In genomic region chr1:172450524-172450885, GRCh38 we compare ENCODE assay signal across 10 cellular contexts. TPM values are rescaled to one million over a fixed set of nuclear protein-coding genes. Genes with fewer than 3 reads are reported as not detected.
A peak's percentile ranks its signal among the peaks of the same experiment; 100 is the strongest.
DNase-seq lines count a peak whose midpoint lies in the region; ATAC-seq, FAIRE-seq and TF ChIP-seq lines count a peak whose summit lies in the region.
"Had no signal": no experiment of that assay in that cellular context is flagged by ENCODE, and none has a peak within 500 bp of the region (broad histone marks: within the 10 kb centered on the region; RNA-seq: fewer than 3 reads in every experiment).

No MANE protein-coding gene starts in this region.

- no peak overlapping the region for H3K18ac ChIP-seq in H1 (ENCODE audit: extremely low read depth, low read length)

- H3K14ac ChIP-seq in H1 (ENCODE audit: insufficient read length): no peak overlapping the region

- FAIRE-seq in H1 (lab: Jason Lieb, UNC) (no peak), H54 (lab: Jason Lieb, UNC) (no peak)

- no peaks in the 10 kb centered on the region for H3K79me1 ChIP-seq in H1 (ENCODE audit: low read depth, low read length)

- no peak for TF ChIP-seq RAD21 in H1 (IDR thresholded peaks at IDR 0.05 in 1 of 2, conservative IDR thresholded peaks at IDR 0.05 in 1 of 2; ENCODE audit: low read depth in 2 of 2, low read length in 2 of 2)

- CTCF ChIA-PET in H1 (lab: Charles Lee; ENCODE audit: partially characterized antibody): interaction anchor here (0.7 to 5.2 kb wide), 23 partner anchors 8 to 439 kb away, joined by 3 to 39 read pairs (median 3); no protein-coding TSS in a partner anchor

- TF ChIP-seq CTCF in H1 (IDR thresholded peaks at IDR 0.05; ENCODE audit: control extremely low read depth in 1 of 3, insufficient read depth in 1 of 3, low read depth in 1 of 3, low read length in 3 of 3) (no peak), parathyroid adenoma (IDR thresholded peaks at IDR 0.05) (no peak)

- H2AK5ac ChIP-seq in H1 (ENCODE audit: low read depth, low read length): no peak overlapping the region

- H3K56ac ChIP-seq in H1 (replicated peaks; ENCODE audit: insufficient read length, low read depth, low read length): no peak overlapping the region

- H4K5ac ChIP-seq in H1 (ENCODE audit: insufficient read length, low read depth, low read length): no peak overlapping the region

- H3K79me2 ChIP-seq in H1 (ENCODE audit: control insufficient read depth in 1 of 2, insufficient read depth in 2 of 2, low read length in 2 of 2): no peaks in the 10 kb centered on the region
- H3K79me2 ChIP-seq in parathyroid adenoma: no peaks in the 10 kb centered on the region

- H3K9ac ChIP-seq in H1 (replicated peaks in 1 of 4; ENCODE audit: extremely low read depth in 1 of 4, low read depth in 3 of 4, low read length in 3 of 4): no peak overlapping the region
- no peak overlapping the region for H3K9ac ChIP-seq in parathyroid adenoma

- H3K23me2 ChIP-seq in H1 (ENCODE audit: low read depth, low read length): no peaks in the 10 kb centered on the region

- peak overlapping the region; percentile 100 for H2AFZ ChIP-seq in H1 (ENCODE audit: low read length)
- peak overlapping the region; percentile 87 for H2AFZ ChIP-seq in parathyroid adenoma

- H3K27me3 ChIP-seq in H1 (replicated peaks in 1 of 4; ENCODE audit: control insufficient read depth in 3 of 4, extremely low read depth in 1 of 4, insufficient read depth in 3 of 4, low read length in 3 of 4) (peaks cover 0 to 2% (median 0%) of the 10 kb centered on the region in 4 experiments; a peak in 1 of 7 replicates), parathyroid adenoma (ENCODE audit: control insufficient read depth, insufficient read depth, low read length) (no peaks in the 10 kb centered on the region)
- H3K27me3 ChIP-seq: MG63 had no signal

- no peak for TF ChIP-seq POLR2A in H1 (IDR thresholded peaks at IDR 0.05; ENCODE audit: control extremely low read depth in 1 of 2, low read depth in 2 of 2, low read length in 2 of 2)
- TF ChIP-seq POLR2A in H54 (IDR thresholded peaks at IDR 0.05; ENCODE audit: low read depth, low read length): no peak

- H3K27ac ChIP-seq in H1 (ENCODE audit: low read depth, low read length) (no peak overlapping the region), parathyroid adenoma (peak overlapping the region; percentile 62)
- H3K27ac ChIP-seq: RWPE1 had no signal

- H3K4me2 ChIP-seq in H1 (ENCODE audit: insufficient read depth in 1 of 2, low read depth in 2 of 2, low read length in 2 of 2) (no peak overlapping the region), parathyroid adenoma (ENCODE audit: low read length) (no peak overlapping the region)

- H4K91ac ChIP-seq in H1 (replicated peaks; ENCODE audit: insufficient read length, low read length): no peak overlapping the region

- DNase-seq in NCI-H2227 (lab: John Stamatoyannopoulos, UW; ENCODE audit: unreplicated experiment): peak; percentile 26
- no peak for DNase-seq in NCI-H2227 treated with DMSO at 0.1 percent for 48 hours (lab: John Stamatoyannopoulos, UW)
- peak; percentile 14 for DNase-seq in NCI-H774 (lab: John Stamatoyannopoulos, UW)
- no peak for DNase-seq in H1 (ENCODE audit: low read depth in 1 of 2, low spot score in 2 of 2)
- DNase-seq in H54 (ENCODE audit: insufficient read length, low spot score): no peak

- no peaks in the 10 kb centered on the region for H4K20me1 ChIP-seq in H1 (replicated peaks in 1 of 2; ENCODE audit: control insufficient read depth in 1 of 2, insufficient read depth in 2 of 2, low read length in 2 of 2)

- WGBS in H1 (ENCODE audit: extremely low coverage in 1 of 2, insufficient coverage in 1 of 2, insufficient read length in 1 of 2, insufficient replicate concordance in 2 of 2, low coverage in 1 of 2, low lambda C conversion rate in 2 of 2, missing lambda C conversion rate in 1 of 2), 2 experiments: 92% methylated on average over 7 of the region's 7 CpGs; no CpG with 5 or more reads in 1 of the 2 experiments

- no peak overlapping the region for H3K23ac ChIP-seq in H1 (ENCODE audit: insufficient read length)

- no peaks in the 10 kb centered on the region for H3K4me1 ChIP-seq in H1 (replicated peaks in 1 of 4; ENCODE audit: control insufficient read depth in 3 of 4, insufficient read depth in 4 of 4, low read length in 3 of 4)
- H3K4me1 ChIP-seq in parathyroid adenoma: peaks cover 14% of the 10 kb centered on the region

- H3K4ac ChIP-seq in H1 (replicated peaks; ENCODE audit: insufficient read length, low read depth, low read length): no peak overlapping the region

- no peak overlapping the region for H2BK120ac ChIP-seq in H1 (replicated peaks; ENCODE audit: low read depth, low read length)

- H3K9me3 ChIP-seq in H1 (ENCODE audit: insufficient read depth in 2 of 2, low read depth in 1 of 2, low read length in 1 of 2) (no peaks in the 10 kb centered on the region), parathyroid adenoma (ENCODE audit: control insufficient read depth, low read length) (no peaks in the 10 kb centered on the region)
- H3K9me3 ChIP-seq: MG63 had no signal

- POLR2A ChIA-PET in H1 (lab: Charles Lee; ENCODE audit: partially characterized antibody): interaction anchor here (1.4 to 1.5 kb wide), 2 partner anchors 10 to 82 kb away, joined by 4 read pairs; no protein-coding TSS in a partner anchor

- no peak overlapping the region for H3K4me3 ChIP-seq in H1 (ENCODE audit: extremely low read depth in 1 of 4, insufficient read depth in 2 of 4, low read depth in 3 of 4, low read length in 4 of 4)
- H3K4me3 ChIP-seq in parathyroid adenoma (ENCODE audit: low read depth, low read length): no peak overlapping the region
- H3K4me3 ChIP-seq: MG63 had no signal

- TF ChIP-seq EP300 in H1 (IDR thresholded peaks at IDR 0.05; ENCODE audit: borderline replicate concordance in 1 of 2, low read depth in 2 of 2, low read length in 2 of 2): no peak

- H4K8ac ChIP-seq in H1 (ENCODE audit: extremely low read depth, insufficient read depth, low read length): no peak overlapping the region

- H2BK20ac ChIP-seq in H1 (ENCODE audit: low read length): no peak overlapping the region

- H3K36me3 ChIP-seq in H1 (ENCODE audit: control insufficient read depth in 2 of 4, insufficient read depth in 4 of 4, low read length in 3 of 4): no peaks in the 10 kb centered on the region
- H3K36me3 ChIP-seq in parathyroid adenoma (ENCODE audit: control insufficient read depth, insufficient read depth, low read length): no peaks in the 10 kb centered on the region
- H3K36me3 ChIP-seq: MG63 had no signal

- H2BK15ac ChIP-seq in H1 (ENCODE audit: low read length): no peak overlapping the region; the same call in 1 of the 2 replicates

- no peak for ATAC-seq in GM18868 (IDR thresholded peaks at IDR 0.05; ENCODE audit: unreplicated experiment)
- no peak for ATAC-seq in GM19455 (IDR thresholded peaks at IDR 0.05; ENCODE audit: unreplicated experiment)

- no peak overlapping the region for H2BK12ac ChIP-seq in H1 (ENCODE audit: low read depth, low read length)

- no peak overlapping the region for H2BK5ac ChIP-seq in H1 (ENCODE audit: low read depth, low read length)

TF ChIP-seq in H1, 55 proteins besides CTCF, POLR2A, EP300 and RAD21:
- TF ChIP-seq PHF8 (conservative IDR thresholded peaks at IDR 0.05; ENCODE audit: low read depth, low read length) (no peak), SIRT6 (IDR thresholded peaks at IDR 0.05; ENCODE audit: low read length) (no peak), SIN3A (conservative IDR thresholded peaks at IDR 0.05 in 1 of 2, IDR thresholded peaks at IDR 0.05 in 1 of 2; ENCODE audit: low read depth in 1 of 2, low read length in 2 of 2) (no peak), KDM4A (IDR thresholded peaks at IDR 0.05; ENCODE audit: low read depth, low read length, severe bottlenecking) (no peak), SP2 (IDR thresholded peaks at IDR 0.05; ENCODE audit: low read length) (no peak)
TF ChIP-seq in H1: peak in this region for 0.

RNA-seq across cellular contexts. Expression of gene PIGC, which starts 6.6 kb away (rescaled TPM):
- total RNA-seq in H1 (2021; fragmentation: NEBNext Ultra II Directional; extraction: Animal tissue kit (Norgen Biotek cat#: 25700)): 20.8 and 21.0 TPM in 2 replicates
- 23.8 and 39.3 TPM in 2 replicates for polyA plus RNA-seq in H1 (2011; rRNA removed)
- 26.5 TPM for polyA plus RNA-seq in H1 (2011; cell fraction: cytosol; rRNA removed)
- 15.0 TPM for polyA plus RNA-seq in H1 (2011; cell fraction: nucleus; rRNA removed)
- polyA plus RNA-seq in H1 (2012, experiment 1 of 2): 21.4 to 26.1 TPM (median 23.1 TPM) in 4 replicates
- 7.5 TPM for polyA plus RNA-seq in H1 (2012, experiment 2 of 2)
- 19.5 TPM for polyA plus RNA-seq in H1 (2013, experiment 1 of 2)
- 21.1 TPM for polyA plus RNA-seq in H1 (2013, experiment 2 of 2)
- 31.3 and 34.3 TPM in 2 replicates for polyA minus RNA-seq in H1 (2011; rRNA and poly(A)+ RNA removed)
- 12.0 TPM for polyA minus RNA-seq in H1 (2011; cell fraction: cytosol; rRNA and poly(A)+ RNA removed)
- polyA minus RNA-seq in H1 (2011; cell fraction: nucleus; rRNA and poly(A)+ RNA removed): 19.6 TPM

RNA-seq across cellular contexts. Expression of gene C1orf105, which starts 30.0 kb away (rescaled TPM):
- total RNA-seq in H1 (2021; fragmentation: NEBNext Ultra II Directional; extraction: Animal tissue kit (Norgen Biotek cat#: 25700)): not detected in 2 replicates
- polyA plus RNA-seq in H1 (2011; rRNA removed): not detected in 2 replicates
- polyA plus RNA-seq in H1 (2011; cell fraction: cytosol; rRNA removed): not detected
- polyA plus RNA-seq in H1 (2011; cell fraction: nucleus; rRNA removed): not detected
- not detected in 4 replicates for polyA plus RNA-seq in H1 (2012, experiment 1 of 2)
- not detected for polyA plus RNA-seq in H1 (2012, experiment 2 of 2)
- not detected for polyA plus RNA-seq in H1 (2013, experiment 1 of 2)
- polyA plus RNA-seq in H1 (2013, experiment 2 of 2): not detected
- polyA minus RNA-seq in H1 (2011; rRNA and poly(A)+ RNA removed): not detected in 2 replicates
- polyA minus RNA-seq in H1 (2011; cell fraction: cytosol; rRNA and poly(A)+ RNA removed): not detected
- not detected for polyA minus RNA-seq in H1 (2011; cell fraction: nucleus; rRNA and poly(A)+ RNA removed)

Comparison
In these comparisons a context has a peak if more than half of its experiments do, and no peak if none do; other contexts are left out.
1. DNase-seq: peak in NCI-H2227 (single experiment) and NCI-H774 (single experiment); none in NCI-H2227 treated with DMSO at 0.1 percent for 48 hours (single experiment), H1 (0 of 2) and H54 (single experiment).